Comparison of ENCODE assay signal across 10 cellular contexts in genomic region chr6:38572186-38572813, GRCh38.
DNase-seq lines count a peak whose midpoint lies in the region; ATAC-seq and TF ChIP-seq lines count a peak whose summit lies in the region.
"Had no signal": no experiment of that assay in that cellular context is flagged by ENCODE, and none has a peak within 500 bp of the region (broad histone marks: within the 10 kb centered on the region; RNA-seq: fewer than 3 reads in every experiment).

No MANE protein-coding gene starts in this region.

- H3K4me1 ChIP-seq in naive thymus-derived CD4-positive, alpha-beta T cell (ENCODE audit: control insufficient read depth in 2 of 2, insufficient read depth in 2 of 2, low read length in 2 of 2), result peaks cover 7 to 8% of the 10 kb centered on the region in 2 donors
- peaks cover 0 to 10% of the 10 kb centered on the region in 2 donors for H3K4me1 ChIP-seq in adrenal gland (replicated peaks in 1 of 2)
- H3K4me1 ChIP-seq: suprapubic skin had no signal

- peaks cover 17% of the 10 kb centered on the region for H3K4me1 Mint-ChIP-seq in T-helper 1 cell treated with Interleukin-12 subunit alpha and Interleukin-12 subunit beta and Interleukin-4 antibody, amounts not matched to agents 30 μg/mL and 1 μg/mL, for 36 hours (ENCODE audit: low read depth)
- peaks cover 19 to 32% (median 24%) of the 10 kb centered on the region in 7 donors for H3K4me1 Mint-ChIP-seq in naive thymus-derived CD4-positive, alpha-beta T cell

- ATAC-seq in GM18858 (IDR thresholded peaks at IDR 0.05; ENCODE audit: unreplicated experiment) (peak; percentile 74), GM21576 (IDR thresholded peaks at IDR 0.05; ENCODE audit: unreplicated experiment) (peak; percentile 76)
- ATAC-seq in naive thymus-derived CD4-positive, alpha-beta T cell, result peak; percentile 94

- peak overlapping the region; percentile 88 for H3K27ac Mint-ChIP-seq in T-helper 1 cell treated with Interleukin-12 subunit alpha and Interleukin-12 subunit beta and Interleukin-4 antibody, amounts not matched to agents 30 μg/mL and 1 μg/mL, for 36 hours
- peak overlapping the region; percentile 86 to 96 (median 94) for H3K27ac Mint-ChIP-seq in naive thymus-derived CD4-positive, alpha-beta T cell

- no peaks in the 10 kb centered on the region for H3K9me3 ChIP-seq in naive thymus-derived CD4-positive, alpha-beta T cell (ENCODE audit: control insufficient read depth in 2 of 3, low read length in 3 of 3)
- no peaks in the 10 kb centered on the region for H3K9me3 ChIP-seq in adrenal gland (replicated peaks in 1 of 3)
- H3K9me3 ChIP-seq: suprapubic skin had no signal

- DNase-seq in naive thymus-derived CD4-positive, alpha-beta T cell, result peak in 7 of 9 donors; percentile 36 to 74 (median 69)
- no peak for DNase-seq in NCI-H526 treated with DMSO at 0.1 percent for 48 hours (lab: John Stamatoyannopoulos, UW)
- DNase-seq in posterior vena cava (ENCODE audit: low spot score), result no peak
- no peak for DNase-seq in adrenal gland
- DNase-seq: caudate nucleus, NCI-H446 treated with DMSO at 0.1 percent for 48 hours had no signal

- POLR2A ChIA-PET in naive thymus-derived CD4-positive, alpha-beta T cell (lab: Charles Lee), result interaction anchor here (0.6 to 1.7 kb wide), 2 partner anchors 67 kb away, joined by 3 to 10 read pairs; partner anchors contain the start of gene BTBD9

- H3K4me3 Mint-ChIP-seq in T-helper 1 cell treated with Interleukin-12 subunit alpha and Interleukin-12 subunit beta and Interleukin-4 antibody, amounts not matched to agents 30 μg/mL and 1 μg/mL, for 36 hours, result peak overlapping the region; percentile 57
- H3K4me3 Mint-ChIP-seq in naive thymus-derived CD4-positive, alpha-beta T cell, result peak overlapping the region; percentile 58 to 86 (median 74)

- CTCF ChIA-PET in naive thymus-derived CD4-positive, alpha-beta T cell (lab: Charles Lee), result no interaction called here

- H3K4me3 ChIP-seq in naive thymus-derived CD4-positive, alpha-beta T cell (ENCODE audit: low read length), result no peak overlapping the region
- H3K4me3 ChIP-seq in adrenal gland, result no peak overlapping the region
- H3K4me3 ChIP-seq: suprapubic skin had no signal

- peaks cover 8% of the 10 kb centered on the region for H3K36me3 Mint-ChIP-seq in T-helper 1 cell treated with Interleukin-12 subunit alpha and Interleukin-12 subunit beta and Interleukin-4 antibody, amounts not matched to agents 30 μg/mL and 1 μg/mL, for 36 hours (ENCODE audit: low read depth)
- peaks cover 8 to 39% (median 37%) of the 10 kb centered on the region in 5 donors for H3K36me3 Mint-ChIP-seq in naive thymus-derived CD4-positive, alpha-beta T cell

- no peaks in the 10 kb centered on the region for H3K27me3 Mint-ChIP-seq in T-helper 1 cell treated with Interleukin-12 subunit alpha and Interleukin-12 subunit beta and Interleukin-4 antibody, amounts not matched to agents 30 μg/mL and 1 μg/mL, for 36 hours (ENCODE audit: low read depth)
- H3K27me3 Mint-ChIP-seq in naive thymus-derived CD4-positive, alpha-beta T cell, result peaks cover 0 to 2% (median 0%) of the 10 kb centered on the region in 5 donors

- no peaks in the 10 kb centered on the region for H3K27me3 ChIP-seq in naive thymus-derived CD4-positive, alpha-beta T cell (ENCODE audit: control insufficient read depth in 2 of 2, insufficient read depth in 2 of 2, low read length in 2 of 2)
- H3K27me3 ChIP-seq in adrenal gland, result no peaks in the 10 kb centered on the region
- H3K27me3 ChIP-seq: suprapubic skin had no signal

- intact Hi-C loops in naive thymus-derived CD4-positive, alpha-beta T cell (cut with micrococcal nuclease), result loop anchor here (1.0 to 5.0 kb wide), 5 partner anchors 67 to 873 kb away; partner anchors contain the start of genes BTBD9 (in 2 of the 2), GLO1 (in 2 of the 2) and SAYSD1 (in 2 of the 2)
- intact Hi-C loops in posterior vena cava (cut with DNase I), result no loop called here
- intact Hi-C loops in adrenal gland (cut with DNase I), result no loop called here

- no peak for TF ChIP-seq CTCF in adrenal gland (IDR thresholded peaks at IDR 0.05)

- H3K9me3 Mint-ChIP-seq in T-helper 1 cell treated with Interleukin-12 subunit alpha and Interleukin-12 subunit beta and Interleukin-4 antibody, amounts not matched to agents 30 μg/mL and 1 μg/mL, for 36 hours, result no peaks in the 10 kb centered on the region
- no peaks in the 10 kb centered on the region for H3K9me3 Mint-ChIP-seq in naive thymus-derived CD4-positive, alpha-beta T cell

- H3K27ac ChIP-seq in naive thymus-derived CD4-positive, alpha-beta T cell (ENCODE audit: low read depth, low read length), result peak overlapping the region; percentile 62
- H3K27ac ChIP-seq in adrenal gland, result no peak overlapping the region
- H3K27ac ChIP-seq: suprapubic skin had no signal

- peaks cover 0 to 8% (median 0%) of the 10 kb centered on the region in 3 experiments for H3K36me3 ChIP-seq in naive thymus-derived CD4-positive, alpha-beta T cell (ENCODE audit: control insufficient read depth in 2 of 3, insufficient read depth in 3 of 3, low read length in 3 of 3)
- H3K36me3 ChIP-seq in adrenal gland (replicated peaks in 1 of 2), result no peaks in the 10 kb centered on the region

- no peak for TF ChIP-seq POLR2A in adrenal gland (IDR thresholded peaks at IDR 0.05)

- 69 to 76% (median 71%) methylated on average over 3 of the region's 3 CpGs for WGBS in adrenal gland, 4 donors

Comparison
In these comparisons a context has a peak if more than half of its experiments do, and no peak if none do; other contexts are left out.
1. DNase-seq: peak in naive thymus-derived CD4-positive, alpha-beta T cell (7 of 9); none in NCI-H526 treated with DMSO at 0.1 percent for 48 hours (single experiment), posterior vena cava (single experiment) and adrenal gland (0 of 7).
2. intact Hi-C loops: an anchor here in naive thymus-derived CD4-positive, alpha-beta T cell (1.0 to 5.0 kb wide); none called in posterior vena cava and adrenal gland.
3. Peak in every context shown above with its lines, with median percentiles within 50 percentile points of each other: ATAC-seq.